Comparison of ENCODE assay signal across 8 cellular contexts in the genomic region with DNA sequence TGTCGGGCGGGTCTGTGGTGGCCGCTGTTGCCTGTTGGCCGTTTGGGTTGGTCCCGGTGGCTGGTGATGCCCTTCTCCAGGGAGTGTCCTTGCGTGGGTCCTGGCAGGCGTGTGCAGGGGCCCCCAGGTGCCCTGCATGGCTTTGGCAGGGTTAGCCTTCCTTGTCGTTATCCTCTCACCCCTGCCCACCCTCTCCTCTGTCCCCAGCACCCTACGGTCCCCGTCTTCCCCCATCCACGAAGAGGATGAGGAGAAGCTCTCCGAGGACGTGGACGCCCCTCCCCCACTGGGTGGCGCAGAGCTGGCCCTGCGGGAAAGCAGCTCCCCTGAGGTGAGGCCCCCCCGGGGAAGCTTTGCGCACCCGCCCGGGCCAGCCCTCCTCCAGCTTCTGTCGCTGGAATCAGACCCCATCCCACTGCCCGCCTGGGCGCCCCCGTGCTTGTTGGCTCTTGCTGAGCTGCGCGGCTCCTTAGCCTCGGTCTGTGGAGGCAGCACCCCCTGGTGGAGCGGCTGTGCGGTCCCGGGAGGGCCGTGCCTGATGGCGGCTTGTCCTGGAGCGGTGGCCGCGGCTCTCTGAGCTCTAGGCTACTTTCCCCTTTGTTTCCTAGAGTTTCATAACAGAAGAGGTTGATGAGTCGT. TPM values are rescaled to one million over a fixed set of nuclear protein-coding genes. Genes with fewer than 3 reads are reported as not detected.
DNase-seq lines count a peak whose midpoint lies in the region; ATAC-seq and TF ChIP-seq lines count a peak whose summit lies in the region.

No MANE protein-coding gene starts in this region.

- ATAC-seq in left lobe of liver (peak; percentile 25), GM18502 (IDR thresholded peaks at IDR 0.05; ENCODE audit: poor library complexity, unreplicated experiment) (no peak), HG02852 (IDR thresholded peaks at IDR 0.05; ENCODE audit: unreplicated experiment) (no peak), GM21381 (IDR thresholded peaks at IDR 0.05; ENCODE audit: unreplicated experiment) (no peak)

- DNase-seq in CD1c-positive myeloid dendritic cell (ENCODE audit: extremely low spot score) = peak; percentile 55
- DNase-seq in LNCaP clone FGC (ENCODE audit: low read depth) = no peak
- peak; percentile 9 for DNase-seq in adipocyte (ENCODE audit: low read depth)
- DNase-seq in left lobe of liver (ENCODE audit: low spot score) = peak; percentile 79
- DNase-seq in thyroid gland = peak; percentile 61 to 64

- H3K9me3 ChIP-seq in adipocyte (ENCODE audit: control insufficient read depth, low read length) (no peaks in the 10 kb centered on the region), thyroid gland (no peaks in the 10 kb centered on the region)

- intact Hi-C loops in thyroid gland (cut with DNase I) = no loop called here

- H3K4me3 ChIP-seq in LNCaP clone FGC (ENCODE audit: low read depth, low read length) = no peak overlapping the region
- H3K4me3 ChIP-seq in adipocyte (ENCODE audit: low read length) = no peak overlapping the region
- H3K4me3 ChIP-seq in thyroid gland (replicated peaks in 1 of 3) = no peak overlapping the region

- H3K4me1 ChIP-seq in adipocyte (ENCODE audit: control insufficient read depth, insufficient read depth, low read length) = no peaks in the 10 kb centered on the region
- peaks cover 14 to 19% of the 10 kb centered on the region in 2 donors for H3K4me1 ChIP-seq in thyroid gland

- no peak for TF ChIP-seq POLR2A in thyroid gland (IDR thresholded peaks at IDR 0.05)

- H3K27me3 ChIP-seq in adipocyte (replicated peaks; ENCODE audit: control insufficient read depth, insufficient read depth, low read length) = no peaks in the 10 kb centered on the region
- no peaks in the 10 kb centered on the region for H3K27me3 ChIP-seq in thyroid gland

- H3K9ac ChIP-seq in adipocyte (ENCODE audit: low read length) = no peak overlapping the region

- WGBS in thyroid gland, 2 donors = 78 to 100% methylated on average over 2 to 15 of the region's 36 CpGs

- TF ChIP-seq CTCF in LNCaP clone FGC (IDR thresholded peaks at IDR 0.05; ENCODE audit: control insufficient read depth, extremely low read depth, insufficient read depth) = peak; percentile 12; the same call in 1 of the 2 replicates
- peak in 2 of 6 experiments; percentile 40 to 50 for TF ChIP-seq CTCF in thyroid gland (IDR thresholded peaks at IDR 0.05)

- H3K27ac ChIP-seq in thyroid gland = no peak overlapping the region

- peaks cover 48% of the 10 kb centered on the region for H3K36me3 ChIP-seq in adipocyte (ENCODE audit: control insufficient read depth, insufficient read depth, low read length, severe bottlenecking)
- peaks cover 35 to 41% of the 10 kb centered on the region in 2 donors for H3K36me3 ChIP-seq in thyroid gland

RNA-seq across cellular contexts. Expression of a gene that starts 10.6 kb away (rescaled TPM):
- 40.4 TPM for total RNA-seq in left lobe of liver
- total RNA-seq in thyroid gland = 10 to 100 TPM; 27.0 to 61.1 (median 38.9) TPM

RNA-seq across cellular contexts. Expression of a gene that starts 51.3 kb away (rescaled TPM):
- total RNA-seq in left lobe of liver (10.6 TPM), thyroid gland (10 to 100 TPM; 22.9 to 35.3 (median 25.1) TPM)

RNA-seq across cellular contexts. Expression of a gene that starts 51.6 kb away (rescaled TPM):
- 0.45 TPM for total RNA-seq in left lobe of liver
- total RNA-seq in thyroid gland = 1 to 10 TPM in 3 of 4 donors, under 1 TPM in 1; 0.25 to 4.1 (median 2.8) TPM

RNA-seq across cellular contexts. Expression of a gene that starts 58.1 kb away (rescaled TPM):
- 59.5 TPM for total RNA-seq in left lobe of liver
- 10 to 100 TPM; 32.5 to 86.4 (median 57.6) TPM for total RNA-seq in thyroid gland
